1 cellular context compared by ENCODE assay signal in the genomic region with DNA sequence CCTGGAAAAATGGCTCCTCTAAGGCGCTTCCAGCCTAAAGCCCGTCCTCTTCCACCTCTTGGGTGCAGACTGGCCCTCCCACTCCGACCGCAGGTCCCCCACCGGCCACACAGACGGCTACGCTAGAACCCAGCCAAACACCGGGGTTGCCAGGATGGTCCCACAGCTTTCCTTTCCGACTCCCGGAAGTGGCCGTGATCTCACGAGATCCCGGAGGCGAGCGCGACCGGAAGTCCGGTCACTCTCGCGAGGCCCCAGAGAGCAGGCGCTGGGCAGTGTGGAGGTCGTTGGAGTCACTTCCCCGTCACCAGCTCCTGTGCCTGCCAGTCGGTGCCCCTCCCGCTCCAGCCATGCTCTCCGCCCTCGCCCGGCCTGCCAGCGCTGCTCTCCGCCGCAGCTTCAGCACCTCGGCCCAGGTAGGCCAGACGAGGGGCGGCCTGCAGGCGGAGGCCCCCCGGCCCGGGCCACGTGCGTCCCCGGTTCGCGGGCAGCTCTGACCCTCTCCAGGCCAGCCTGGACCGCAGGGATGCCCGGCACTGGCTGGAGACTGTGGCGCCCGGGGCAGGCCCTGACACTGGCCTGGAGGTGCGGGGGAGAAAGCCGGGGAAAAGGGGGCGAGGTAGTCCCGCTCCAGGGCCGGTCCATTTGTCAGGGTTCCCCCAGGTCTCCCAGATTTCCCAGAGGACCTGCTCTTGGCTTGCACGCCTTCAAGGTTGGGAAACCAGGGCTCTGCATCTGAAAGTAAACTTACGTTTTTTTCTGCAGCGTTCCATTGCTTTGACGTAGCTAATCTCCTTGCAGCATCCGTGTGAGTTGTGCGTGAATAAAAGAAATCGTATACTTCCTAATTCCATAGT.
TF ChIP-seq lines count a peak whose summit lies in the region.

A gene with protein sequence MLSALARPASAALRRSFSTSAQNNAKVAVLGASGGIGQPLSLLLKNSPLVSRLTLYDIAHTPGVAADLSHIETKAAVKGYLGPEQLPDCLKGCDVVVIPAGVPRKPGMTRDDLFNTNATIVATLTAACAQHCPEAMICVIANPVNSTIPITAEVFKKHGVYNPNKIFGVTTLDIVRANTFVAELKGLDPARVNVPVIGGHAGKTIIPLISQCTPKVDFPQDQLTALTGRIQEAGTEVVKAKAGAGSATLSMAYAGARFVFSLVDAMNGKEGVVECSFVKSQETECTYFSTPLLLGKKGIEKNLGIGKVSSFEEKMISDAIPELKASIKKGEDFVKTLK (plus strand): TSS at position 296 of the 857 bp plus-strand sequence. CDS start 55 bp downstream, at position 351.
A gene with protein sequence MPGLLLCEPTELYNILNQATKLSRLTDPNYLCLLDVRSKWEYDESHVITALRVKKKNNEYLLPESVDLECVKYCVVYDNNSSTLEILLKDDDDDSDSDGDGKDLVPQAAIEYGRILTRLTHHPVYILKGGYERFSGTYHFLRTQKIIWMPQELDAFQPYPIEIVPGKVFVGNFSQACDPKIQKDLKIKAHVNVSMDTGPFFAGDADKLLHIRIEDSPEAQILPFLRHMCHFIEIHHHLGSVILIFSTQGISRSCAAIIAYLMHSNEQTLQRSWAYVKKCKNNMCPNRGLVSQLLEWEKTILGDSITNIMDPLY (minus strand): TSS at position 190 of the 857 bp plus-strand sequence. CDS start 17,477 bp downstream, outside the sequence.

TF ChIP-seq in HepG2, 621 proteins besides CTCF, POLR2A, EP300 and RAD21 (continued from another document and continues in another):
- TF ChIP-seq, protein P1, sequence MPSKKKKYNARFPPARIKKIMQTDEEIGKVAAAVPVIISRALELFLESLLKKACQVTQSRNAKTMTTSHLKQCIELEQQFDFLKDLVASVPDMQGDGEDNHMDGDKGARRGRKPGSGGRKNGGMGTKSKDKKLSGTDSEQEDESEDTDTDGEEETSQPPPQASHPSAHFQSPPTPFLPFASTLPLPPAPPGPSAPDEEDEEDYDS (CRISPR knock-in tag; IDR thresholded peaks at IDR 0.05) = peak; percentile 87
- TF ChIP-seq ZNF550 (CRISPR knock-in tag; IDR thresholded peaks at IDR 0.05; ENCODE audit: borderline replicate concordance) (no peak), ZNF781 (CRISPR knock-in tag; IDR thresholded peaks at IDR 0.05; ENCODE audit: borderline replicate concordance, not compliant biosample characterization) (no peak), ZNF564 (CRISPR knock-in tag; IDR thresholded peaks at IDR 0.05) (peak; percentile 72; the same call in 1 of the 2 replicates), NR2F1 (CRISPR knock-in tag; IDR thresholded peaks at IDR 0.05) (0 out of 4 replicates have a peak, but pooled peaks of 1 of the 2 experiments have one; percentile 31), JUNB (CRISPR knock-in tag; IDR thresholded peaks at IDR 0.05; ENCODE audit: borderline replicate concordance) (no peak), ARNTL (CRISPR knock-in tag; IDR thresholded peaks at IDR 0.05) (peak; percentile 43; the same call in 1 of the 2 replicates), REPIN1 (CRISPR knock-in tag; IDR thresholded peaks at IDR 0.05; ENCODE audit: borderline replicate concordance, low read depth) (peak; percentile 77; the same call in 1 of the 2 replicates), HNF4A (CRISPR knock-in tag; IDR thresholded peaks at IDR 0.05) (peak; percentile 17; the same call in 1 of the 2 replicates), HHEX (CRISPR knock-in tag; IDR thresholded peaks at IDR 0.05) (no peak), POLR2G (IDR thresholded peaks at IDR 0.05; ENCODE audit: low read depth, low read length) (peak; percentile 94), KLF9 (CRISPR knock-in tag; IDR thresholded peaks at IDR 0.05; ENCODE audit: low read depth) (no peak), SALL1 (CRISPR knock-in tag; IDR thresholded peaks at IDR 0.05) (peak; percentile 88), ZNF570 (CRISPR knock-in tag; IDR thresholded peaks at IDR 0.05; ENCODE audit: borderline replicate concordance) (no peak), FOXK1 (CRISPR knock-in tag; IDR thresholded peaks at IDR 0.05; ENCODE audit: borderline replicate concordance, low read depth) (peak; percentile 89; the same call in 1 of the 2 replicates), HDAC6 (IDR thresholded peaks at IDR 0.05; ENCODE audit: low read depth, low read length) (no peak), CHD4 (IDR thresholded peaks at IDR 0.05; ENCODE audit: borderline replicate concordance, low read length) (no peak), KMT2A (CRISPR knock-in tag; IDR thresholded peaks at IDR 0.05) (peak; percentile 96), ZNF350 (CRISPR knock-in tag; IDR thresholded peaks at IDR 0.05; ENCODE audit: borderline replicate concordance, low read depth) (peak; percentile 85; the same call in 1 of the 2 replicates), HES4 (CRISPR knock-in tag; IDR thresholded peaks at IDR 0.05; ENCODE audit: borderline replicate concordance) (peak; percentile 82; the same call in 1 of the 2 replicates), ZNF33A (CRISPR knock-in tag; IDR thresholded peaks at IDR 0.05; ENCODE audit: borderline replicate concordance) (no peak), ZNF263 (CRISPR knock-in tag; IDR thresholded peaks at IDR 0.05) (no peak), ZNF451 (CRISPR knock-in tag; IDR thresholded peaks at IDR 0.05) (peak; percentile 82), NR2F2 (IDR thresholded peaks at IDR 0.05; ENCODE audit: borderline replicate concordance, low read depth) (no peak; the same call in 1 of the 2 replicates), ZNF446 (CRISPR knock-in tag; IDR thresholded peaks at IDR 0.05) (0 out of 2 replicates have a peak, but pooled peaks have one; percentile 57), GTF3A (CRISPR knock-in tag; conservative IDR thresholded peaks at IDR 0.05) (no peak; the same call in 1 of the 2 replicates), ZNF326 (CRISPR knock-in tag; IDR thresholded peaks at IDR 0.05; ENCODE audit: borderline replicate concordance) (no peak), ZNF577 (CRISPR knock-in tag; IDR thresholded peaks at IDR 0.05; ENCODE audit: borderline replicate concordance, low read depth) (no peak), PRMT3 (CRISPR knock-in tag; IDR thresholded peaks at IDR 0.05; ENCODE audit: borderline replicate concordance, low read depth) (0 out of 2 replicates have a peak, but pooled peaks have one; percentile 31), CHD2 (IDR thresholded peaks at IDR 0.05; ENCODE audit: low read depth, low read length) (peak; percentile 100), HNRNPUL1 (IDR thresholded peaks at IDR 0.05; ENCODE audit: low read depth, low read length) (no peak), ZNF337 (CRISPR knock-in tag; IDR thresholded peaks at IDR 0.05; ENCODE audit: borderline replicate concordance, low read depth) (peak; percentile 96), CREM (IDR thresholded peaks at IDR 0.05) (peak; percentile 68), CREM (CRISPR knock-in tag; IDR thresholded peaks at IDR 0.05) (no peak), JUND (CRISPR knock-in tag; IDR thresholded peaks at IDR 0.05) (peak; percentile 28; the same call in 1 of the 2 replicates), ZNF317 (CRISPR knock-in tag; IDR thresholded peaks at IDR 0.05) (peak; percentile 47; the same call in 1 of the 2 replicates)
- TF ChIP-seq, protein P2, sequence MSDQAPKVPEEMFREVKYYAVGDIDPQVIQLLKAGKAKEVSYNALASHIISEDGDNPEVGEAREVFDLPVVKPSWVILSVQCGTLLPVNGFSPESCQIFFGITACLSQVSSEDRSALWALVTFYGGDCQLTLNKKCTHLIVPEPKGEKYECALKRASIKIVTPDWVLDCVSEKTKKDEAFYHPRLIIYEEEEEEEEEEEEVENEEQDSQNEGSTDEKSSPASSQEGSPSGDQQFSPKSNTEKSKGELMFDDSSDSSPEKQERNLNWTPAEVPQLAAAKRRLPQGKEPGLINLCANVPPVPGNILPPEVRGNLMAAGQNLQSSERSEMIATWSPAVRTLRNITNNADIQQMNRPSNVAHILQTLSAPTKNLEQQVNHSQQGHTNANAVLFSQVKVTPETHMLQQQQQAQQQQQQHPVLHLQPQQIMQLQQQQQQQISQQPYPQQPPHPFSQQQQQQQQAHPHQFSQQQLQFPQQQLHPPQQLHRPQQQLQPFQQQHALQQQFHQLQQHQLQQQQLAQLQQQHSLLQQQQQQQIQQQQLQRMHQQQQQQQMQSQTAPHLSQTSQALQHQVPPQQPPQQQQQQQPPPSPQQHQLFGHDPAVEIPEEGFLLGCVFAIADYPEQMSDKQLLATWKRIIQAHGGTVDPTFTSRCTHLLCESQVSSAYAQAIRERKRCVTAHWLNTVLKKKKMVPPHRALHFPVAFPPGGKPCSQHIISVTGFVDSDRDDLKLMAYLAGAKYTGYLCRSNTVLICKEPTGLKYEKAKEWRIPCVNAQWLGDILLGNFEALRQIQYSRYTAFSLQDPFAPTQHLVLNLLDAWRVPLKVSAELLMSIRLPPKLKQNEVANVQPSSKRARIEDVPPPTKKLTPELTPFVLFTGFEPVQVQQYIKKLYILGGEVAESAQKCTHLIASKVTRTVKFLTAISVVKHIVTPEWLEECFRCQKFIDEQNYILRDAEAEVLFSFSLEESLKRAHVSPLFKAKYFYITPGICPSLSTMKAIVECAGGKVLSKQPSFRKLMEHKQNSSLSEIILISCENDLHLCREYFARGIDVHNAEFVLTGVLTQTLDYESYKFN (CRISPR knock-in tag; conservative IDR thresholded peaks at IDR 0.05) = 0 out of 2 replicates have a peak, but pooled peaks have one; percentile 39
- TF ChIP-seq, protein P3, sequence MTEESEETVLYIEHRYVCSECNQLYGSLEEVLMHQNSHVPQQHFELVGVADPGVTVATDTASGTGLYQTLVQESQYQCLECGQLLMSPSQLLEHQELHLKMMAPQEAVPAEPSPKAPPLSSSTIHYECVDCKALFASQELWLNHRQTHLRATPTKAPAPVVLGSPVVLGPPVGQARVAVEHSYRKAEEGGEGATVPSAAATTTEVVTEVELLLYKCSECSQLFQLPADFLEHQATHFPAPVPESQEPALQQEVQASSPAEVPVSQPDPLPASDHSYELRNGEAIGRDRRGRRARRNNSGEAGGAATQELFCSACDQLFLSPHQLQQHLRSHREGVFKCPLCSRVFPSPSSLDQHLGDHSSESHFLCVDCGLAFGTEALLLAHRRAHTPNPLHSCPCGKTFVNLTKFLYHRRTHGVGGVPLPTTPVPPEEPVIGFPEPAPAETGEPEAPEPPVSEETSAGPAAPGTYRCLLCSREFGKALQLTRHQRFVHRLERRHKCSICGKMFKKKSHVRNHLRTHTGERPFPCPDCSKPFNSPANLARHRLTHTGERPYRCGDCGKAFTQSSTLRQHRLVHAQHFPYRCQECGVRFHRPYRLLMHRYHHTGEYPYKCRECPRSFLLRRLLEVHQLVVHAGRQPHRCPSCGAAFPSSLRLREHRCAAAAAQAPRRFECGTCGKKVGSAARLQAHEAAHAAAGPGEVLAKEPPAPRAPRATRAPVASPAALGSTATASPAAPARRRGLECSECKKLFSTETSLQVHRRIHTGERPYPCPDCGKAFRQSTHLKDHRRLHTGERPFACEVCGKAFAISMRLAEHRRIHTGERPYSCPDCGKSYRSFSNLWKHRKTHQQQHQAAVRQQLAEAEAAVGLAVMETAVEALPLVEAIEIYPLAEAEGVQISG (CRISPR knock-in tag; IDR thresholded peaks at IDR 0.05) = peak; percentile 95
- TF ChIP-seq, protein P4, sequence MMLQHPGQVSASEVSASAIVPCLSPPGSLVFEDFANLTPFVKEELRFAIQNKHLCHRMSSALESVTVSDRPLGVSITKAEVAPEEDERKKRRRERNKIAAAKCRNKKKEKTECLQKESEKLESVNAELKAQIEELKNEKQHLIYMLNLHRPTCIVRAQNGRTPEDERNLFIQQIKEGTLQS (CRISPR knock-in tag; IDR thresholded peaks at IDR 0.05) = no peak
- TF ChIP-seq, protein P5, sequence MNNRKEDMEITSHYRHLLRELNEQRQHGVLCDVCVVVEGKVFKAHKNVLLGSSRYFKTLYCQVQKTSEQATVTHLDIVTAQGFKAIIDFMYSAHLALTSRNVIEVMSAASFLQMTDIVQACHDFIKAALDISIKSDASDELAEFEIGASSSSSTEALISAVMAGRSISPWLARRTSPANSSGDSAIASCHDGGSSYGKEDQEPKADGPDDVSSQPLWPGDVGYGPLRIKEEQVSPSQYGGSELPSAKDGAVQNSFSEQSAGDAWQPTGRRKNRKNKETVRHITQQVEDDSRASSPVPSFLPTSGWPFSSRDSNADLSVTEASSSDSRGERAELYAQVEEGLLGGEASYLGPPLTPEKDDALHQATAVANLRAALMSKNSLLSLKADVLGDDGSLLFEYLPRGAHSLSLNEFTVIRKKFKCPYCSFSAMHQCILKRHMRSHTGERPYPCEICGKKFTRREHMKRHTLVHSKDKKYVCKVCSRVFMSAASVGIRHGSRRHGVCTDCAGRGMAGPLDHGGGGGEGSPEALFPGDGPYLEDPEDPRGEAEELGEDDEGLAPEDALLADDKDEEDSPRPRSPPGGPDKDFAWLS (CRISPR knock-in tag; IDR thresholded peaks at IDR 0.05; ENCODE audit: borderline replicate concordance) = no peak
- TF ChIP-seq, protein P6, sequence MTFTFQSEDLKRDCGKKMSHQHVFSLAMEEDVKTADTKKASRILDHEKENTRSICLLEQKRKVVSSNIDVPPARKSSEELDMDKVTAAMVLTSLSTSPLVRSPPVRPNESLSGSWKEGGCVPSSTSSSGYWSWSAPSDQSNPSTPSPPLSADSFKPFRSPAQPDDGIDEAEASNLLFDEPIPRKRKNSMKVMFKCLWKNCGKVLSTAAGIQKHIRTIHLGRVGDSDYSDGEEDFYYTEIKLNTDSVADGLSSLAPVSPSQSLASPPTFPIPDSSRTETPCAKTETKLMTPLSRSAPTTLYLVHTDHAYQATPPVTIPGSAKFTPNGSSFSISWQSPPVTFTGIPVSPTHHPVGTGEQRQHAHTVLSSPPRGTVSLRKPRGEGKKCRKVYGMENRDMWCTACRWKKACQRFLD (CRISPR knock-in tag; IDR thresholded peaks at IDR 0.05; ENCODE audit: borderline replicate concordance) = peak; percentile 66; the same call in 1 of the 2 replicates
- TF ChIP-seq, protein P7, sequence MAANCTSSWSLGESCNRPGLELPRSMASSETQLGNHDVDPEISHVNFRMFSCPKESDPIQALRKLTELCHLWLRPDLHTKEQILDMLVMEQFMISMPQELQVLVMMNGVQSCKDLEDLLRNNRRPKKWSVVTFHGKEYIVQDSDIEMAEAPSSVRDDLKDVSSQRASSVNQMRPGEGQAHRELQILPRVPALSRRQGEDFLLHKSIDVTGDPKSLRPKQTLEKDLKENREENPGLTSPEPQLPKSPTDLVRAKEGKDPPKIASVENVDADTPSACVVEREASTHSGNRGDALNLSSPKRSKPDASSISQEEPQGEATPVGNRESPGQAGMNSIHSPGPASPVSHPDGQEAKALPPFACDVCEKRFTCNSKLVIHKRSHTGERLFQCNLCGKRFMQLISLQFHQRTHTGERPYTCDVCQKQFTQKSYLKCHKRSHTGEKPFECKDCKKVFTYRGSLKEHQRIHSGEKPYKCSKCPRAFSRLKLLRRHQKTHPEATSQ (CRISPR knock-in tag; IDR thresholded peaks at IDR 0.05; ENCODE audit: borderline replicate concordance) = no peak
- TF ChIP-seq, protein P8, sequence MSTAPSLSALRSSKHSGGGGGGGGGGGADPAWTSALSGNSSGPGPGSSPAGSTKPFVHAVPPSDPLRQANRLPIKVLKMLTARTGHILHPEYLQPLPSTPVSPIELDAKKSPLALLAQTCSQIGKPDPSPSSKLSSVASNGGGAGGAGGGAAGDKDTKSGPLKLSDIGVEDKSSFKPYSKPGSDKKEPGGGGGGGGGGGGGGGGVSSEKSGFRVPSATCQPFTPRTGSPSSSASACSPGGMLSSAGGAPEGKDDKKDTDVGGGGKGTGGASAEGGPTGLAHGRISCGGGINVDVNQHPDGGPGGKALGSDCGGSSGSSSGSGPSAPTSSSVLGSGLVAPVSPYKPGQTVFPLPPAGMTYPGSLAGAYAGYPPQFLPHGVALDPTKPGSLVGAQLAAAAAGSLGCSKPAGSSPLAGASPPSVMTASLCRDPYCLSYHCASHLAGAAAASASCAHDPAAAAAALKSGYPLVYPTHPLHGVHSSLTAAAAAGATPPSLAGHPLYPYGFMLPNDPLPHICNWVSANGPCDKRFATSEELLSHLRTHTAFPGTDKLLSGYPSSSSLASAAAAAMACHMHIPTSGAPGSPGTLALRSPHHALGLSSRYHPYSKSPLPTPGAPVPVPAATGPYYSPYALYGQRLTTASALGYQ (CRISPR knock-in tag; IDR thresholded peaks at IDR 0.05) = peak; percentile 60; the same call in 1 of the 2 replicates
